8 cellular contexts compared by ENCODE assay signal in the genomic region with DNA sequence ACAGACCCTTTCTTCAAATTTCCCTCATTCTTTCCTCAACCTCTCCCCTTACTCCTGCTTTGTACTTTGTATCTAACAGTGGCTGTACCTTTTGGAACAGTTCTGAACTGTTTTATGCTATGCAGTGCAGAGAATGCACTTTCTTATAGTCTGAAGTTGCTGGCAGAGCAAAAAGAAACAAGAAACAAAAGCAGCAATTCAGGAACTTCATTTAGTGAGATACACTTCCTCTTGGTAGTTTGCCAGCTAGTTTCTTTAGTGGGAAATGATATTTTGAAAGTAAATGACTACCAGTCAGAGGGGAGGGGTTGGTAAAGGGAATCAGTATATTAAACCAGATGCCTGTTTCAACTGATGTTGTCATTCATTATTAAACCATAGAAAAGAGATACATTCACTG. TPM values are rescaled to one million over a fixed set of nuclear protein-coding genes. Genes with fewer than 3 reads are reported as not detected.
DNase-seq lines count a peak whose midpoint lies in the region; ATAC-seq and TF ChIP-seq lines count a peak whose summit lies in the region.

No MANE protein-coding gene starts in this region.

- ATAC-seq in GM18511 (IDR thresholded peaks at IDR 0.05; ENCODE audit: unreplicated experiment) (peak; percentile 76), HG03354 (IDR thresholded peaks at IDR 0.05; ENCODE audit: poor library complexity, severe bottlenecking, unreplicated experiment) (peak; percentile 72), sciatic nerve (peak; percentile 61)

- DNase-seq in A172 (ENCODE audit: low spot score) (peak; percentile 40), SK-MEL-5 (ENCODE audit: low read depth, low spot score) (peak; percentile 95), fibroblast of pulmonary artery (ENCODE audit: low read depth) (peak; percentile 84), sciatic nerve (ENCODE audit: low spot score) (no peak), NCI-H1417 treated with DMSO at 0.1 percent for 48 hours (lab: John Stamatoyannopoulos, UW) (no peak)
- no peak for DNase-seq in stimulated activated naive CD4-positive, alpha-beta T cell treated with Interleukin-2 at 50 U/mL for 16 hours (lab: John Stamatoyannopoulos, UW)

- no peak for TF ChIP-seq CTCF in fibroblast of pulmonary artery (IDR thresholded peaks at IDR 0.05; ENCODE audit: low read length, missing control alignments)

- no peak overlapping the region for H3K4me3 ChIP-seq in fibroblast of pulmonary artery (replicated peaks; ENCODE audit: low read depth, low read length)

- in situ Hi-C loops in SK-MEL-5 (cut with HindIII; ENCODE audit: low pct_unique_long_range_greater_than_20kb, low sequenced_read_pairs): no loop called here

- intact Hi-C loops in sciatic nerve (cut with DNase I): no loop called here

RNA-seq across cellular contexts. Expression of a gene that starts 55.0 kb away (rescaled TPM):
- 21.2 and 22.8 TPM in 2 replicates for total RNA-seq in A172 (2014; rRNA removed; shearing (Covaris generic))
- 27.4 and 37.9 TPM in 2 replicates for total RNA-seq in SK-MEL-5 (2014; rRNA removed; shearing (Covaris generic))
- 19.8 and 21.3 TPM in 2 replicates for polyA plus RNA-seq in SK-MEL-5 (2015; cell fraction: cytosol; rRNA removed)
- 83.4 and 86.1 TPM in 2 replicates for polyA plus RNA-seq in SK-MEL-5 (2015; cell fraction: nucleus; rRNA removed)
- 167 TPM for total RNA-seq in sciatic nerve

Comparison
In these comparisons a context has a peak if more than half of its experiments do, and no peak if none do; other contexts are left out.
1. DNase-seq: peak in A172 (single experiment), SK-MEL-5 (single experiment) and fibroblast of pulmonary artery (single experiment); none in sciatic nerve (single experiment), NCI-H1417 treated with DMSO at 0.1 percent for 48 hours (single experiment) and stimulated activated naive CD4-positive, alpha-beta T cell treated with Interleukin-2 at 50 U/mL for 16 hours (single experiment).
2. Peak in every context shown above with its lines, with median percentiles within 50 percentile points of each other: ATAC-seq.